1 cellular context compared by ENCODE assay signal in the genomic region with DNA sequence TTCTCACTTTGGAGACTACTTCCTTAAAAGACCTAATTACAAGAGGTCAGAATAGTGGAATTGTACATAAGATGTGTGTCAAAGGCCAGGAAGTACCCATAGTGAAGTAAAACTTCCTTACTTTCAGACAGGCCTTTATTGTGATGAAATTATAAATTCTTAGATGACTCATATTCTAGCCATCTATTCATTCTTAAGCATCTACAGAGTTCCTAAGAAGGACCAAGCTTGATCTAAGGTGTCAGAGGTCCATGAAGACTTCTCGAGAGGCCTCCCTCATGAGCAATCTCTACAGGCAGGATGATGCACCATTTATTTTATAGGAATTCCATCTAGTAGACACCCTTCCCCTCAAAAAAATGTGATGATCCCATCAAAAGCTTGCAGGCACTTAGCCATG.
TF ChIP-seq lines count a peak whose summit lies in the region.

No MANE protein-coding gene starts in this region.

TF ChIP-seq in SK-N-SH treated with all-trans-retinoic acid at 6 μM for 48 hours, 23 proteins besides CTCF, POLR2A, EP300 and RAD21 (continued from another document):
- TF ChIP-seq, protein P1, sequence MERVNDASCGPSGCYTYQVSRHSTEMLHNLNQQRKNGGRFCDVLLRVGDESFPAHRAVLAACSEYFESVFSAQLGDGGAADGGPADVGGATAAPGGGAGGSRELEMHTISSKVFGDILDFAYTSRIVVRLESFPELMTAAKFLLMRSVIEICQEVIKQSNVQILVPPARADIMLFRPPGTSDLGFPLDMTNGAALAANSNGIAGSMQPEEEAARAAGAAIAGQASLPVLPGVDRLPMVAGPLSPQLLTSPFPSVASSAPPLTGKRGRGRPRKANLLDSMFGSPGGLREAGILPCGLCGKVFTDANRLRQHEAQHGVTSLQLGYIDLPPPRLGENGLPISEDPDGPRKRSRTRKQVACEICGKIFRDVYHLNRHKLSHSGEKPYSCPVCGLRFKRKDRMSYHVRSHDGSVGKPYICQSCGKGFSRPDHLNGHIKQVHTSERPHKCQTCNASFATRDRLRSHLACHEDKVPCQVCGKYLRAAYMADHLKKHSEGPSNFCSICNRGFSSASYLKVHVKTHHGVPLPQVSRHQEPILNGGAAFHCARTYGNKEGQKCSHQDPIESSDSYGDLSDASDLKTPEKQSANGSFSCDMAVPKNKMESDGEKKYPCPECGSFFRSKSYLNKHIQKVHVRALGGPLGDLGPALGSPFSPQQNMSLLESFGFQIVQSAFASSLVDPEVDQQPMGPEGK (CRISPR knock-in tag; IDR thresholded peaks at IDR 0.05; ENCODE audit: borderline replicate concordance), result no peak
- TF ChIP-seq RARB (CRISPR knock-in tag; IDR thresholded peaks at IDR 0.05), result no peak
